1 cellular context compared by ENCODE assay signal in genomic region chr4:997375-998071, GRCh38.
TF ChIP-seq lines count a peak whose summit lies in the region.

No MANE protein-coding gene starts in this region.

TF ChIP-seq in K562, 482 proteins besides CTCF, POLR2A, EP300 and RAD21 (continues in another document):
- TF ChIP-seq SMAD3 (CRISPR knock-in tag; conservative IDR thresholded peaks at IDR 0.05) (no peak), ZNF699 (CRISPR knock-in tag; IDR thresholded peaks at IDR 0.05; ENCODE audit: insufficient replicate concordance) (no peak), PTRF (tag; IDR thresholded peaks at IDR 0.05) (no peak), SOX6 (IDR thresholded peaks at IDR 0.05) (no peak), NUFIP1 (IDR thresholded peaks at IDR 0.05; ENCODE audit: partially characterized antibody) (no peak), HSF4 (CRISPR knock-in tag; IDR thresholded peaks at IDR 0.05; ENCODE audit: borderline replicate concordance) (no peak), DMBX1 (CRISPR knock-in tag; IDR thresholded peaks at IDR 0.05; ENCODE audit: borderline replicate concordance) (no peak), SAFB (IDR thresholded peaks at IDR 0.05; ENCODE audit: borderline replicate concordance, low read depth, low read length) (0 out of 2 replicates have a peak, but pooled peaks have one; percentile 25), ZFX (CRISPR knock-in tag; IDR thresholded peaks at IDR 0.05) (peak; percentile 88), MCM7 (IDR thresholded peaks at IDR 0.05) (no peak), PTBP1 (IDR thresholded peaks at IDR 0.05; ENCODE audit: low read depth, low read length) (no peak), YY1 (IDR thresholded peaks at IDR 0.05; ENCODE audit: borderline replicate concordance in 1 of 3, control insufficient read depth in 1 of 3, extremely low read depth in 1 of 3, insufficient read depth in 3 of 3, insufficient read length in 1 of 3, insufficient replicate concordance in 2 of 3, low read depth in 1 of 3, low read length in 2 of 3) (peak in 1 of 3 experiments; percentile 29), DNMT1 (IDR thresholded peaks at IDR 0.05) (no peak), ZNF589 (CRISPR knock-in tag; IDR thresholded peaks at IDR 0.05; ENCODE audit: low read depth) (no peak), TAF1 (IDR thresholded peaks at IDR 0.05; ENCODE audit: control insufficient read depth, extremely low read depth, insufficient read depth, low read length, severe bottlenecking) (peak; percentile 43), SFPQ (IDR thresholded peaks at IDR 0.05; ENCODE audit: low read depth, low read length) (no peak), ZNF232 (CRISPR knock-in tag; IDR thresholded peaks at IDR 0.05) (no peak), ASH1L (IDR thresholded peaks at IDR 0.05; ENCODE audit: borderline replicate concordance, low read depth, partially characterized antibody) (no peak), PRMT5 (CRISPR knock-in tag; IDR thresholded peaks at IDR 0.05) (no peak), THAP7 (CRISPR knock-in tag; IDR thresholded peaks at IDR 0.05) (0 out of 2 replicates have a peak, but pooled peaks have one; percentile 25), SREBF2 (CRISPR knock-in tag; IDR thresholded peaks at IDR 0.05) (no peak), HBP1 (CRISPR knock-in tag; IDR thresholded peaks at IDR 0.05) (no peak), CLOCK (CRISPR knock-in tag; IDR thresholded peaks at IDR 0.05; ENCODE audit: borderline replicate concordance) (no peak), ZNF165 (CRISPR knock-in tag; IDR thresholded peaks at IDR 0.05; ENCODE audit: borderline replicate concordance) (no peak), HEY1 (CRISPR knock-in tag; IDR thresholded peaks at IDR 0.05; ENCODE audit: borderline replicate concordance) (no peak), CHCHD3 (CRISPR knock-in tag; IDR thresholded peaks at IDR 0.05) (no peak), PHF21A (IDR thresholded peaks at IDR 0.05; ENCODE audit: borderline replicate concordance, low read depth) (no peak), TGIF2 (CRISPR knock-in tag; IDR thresholded peaks at IDR 0.05) (no peak), POU5F1 (IDR thresholded peaks at IDR 0.05; ENCODE audit: borderline replicate concordance, low read depth, low read length, partially characterized antibody) (no peak), NCOA1 (IDR thresholded peaks at IDR 0.05; ENCODE audit: low read depth) (no peak), PHF8 (IDR thresholded peaks at IDR 0.05; ENCODE audit: borderline replicate concordance, low read length) (peak; percentile 77; the same call in 1 of the 2 replicates), CBFA2T2 (conservative IDR thresholded peaks at IDR 0.05) (no peak), GATA2 (CRISPR knock-in tag; IDR thresholded peaks at IDR 0.05) (no peak), SAP30 (IDR thresholded peaks at IDR 0.05; ENCODE audit: borderline replicate concordance, insufficient read depth, low read depth, low read length, poor library complexity, severe bottlenecking) (no peak)
- TF ChIP-seq, protein P1, sequence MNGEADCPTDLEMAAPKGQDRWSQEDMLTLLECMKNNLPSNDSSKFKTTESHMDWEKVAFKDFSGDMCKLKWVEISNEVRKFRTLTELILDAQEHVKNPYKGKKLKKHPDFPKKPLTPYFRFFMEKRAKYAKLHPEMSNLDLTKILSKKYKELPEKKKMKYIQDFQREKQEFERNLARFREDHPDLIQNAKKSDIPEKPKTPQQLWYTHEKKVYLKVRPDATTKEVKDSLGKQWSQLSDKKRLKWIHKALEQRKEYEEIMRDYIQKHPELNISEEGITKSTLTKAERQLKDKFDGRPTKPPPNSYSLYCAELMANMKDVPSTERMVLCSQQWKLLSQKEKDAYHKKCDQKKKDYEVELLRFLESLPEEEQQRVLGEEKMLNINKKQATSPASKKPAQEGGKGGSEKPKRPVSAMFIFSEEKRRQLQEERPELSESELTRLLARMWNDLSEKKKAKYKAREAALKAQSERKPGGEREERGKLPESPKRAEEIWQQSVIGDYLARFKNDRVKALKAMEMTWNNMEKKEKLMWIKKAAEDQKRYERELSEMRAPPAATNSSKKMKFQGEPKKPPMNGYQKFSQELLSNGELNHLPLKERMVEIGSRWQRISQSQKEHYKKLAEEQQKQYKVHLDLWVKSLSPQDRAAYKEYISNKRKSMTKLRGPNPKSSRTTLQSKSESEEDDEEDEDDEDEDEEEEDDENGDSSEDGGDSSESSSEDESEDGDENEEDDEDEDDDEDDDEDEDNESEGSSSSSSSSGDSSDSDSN (IDR thresholded peaks at IDR 0.05; ENCODE audit: borderline replicate concordance in 1 of 2, low read depth in 2 of 2, low read length in 2 of 2), result 0 out of 4 replicates have a peak, but pooled peaks of 1 of the 2 experiments have one; percentile 62
- TF ChIP-seq, protein P2, sequence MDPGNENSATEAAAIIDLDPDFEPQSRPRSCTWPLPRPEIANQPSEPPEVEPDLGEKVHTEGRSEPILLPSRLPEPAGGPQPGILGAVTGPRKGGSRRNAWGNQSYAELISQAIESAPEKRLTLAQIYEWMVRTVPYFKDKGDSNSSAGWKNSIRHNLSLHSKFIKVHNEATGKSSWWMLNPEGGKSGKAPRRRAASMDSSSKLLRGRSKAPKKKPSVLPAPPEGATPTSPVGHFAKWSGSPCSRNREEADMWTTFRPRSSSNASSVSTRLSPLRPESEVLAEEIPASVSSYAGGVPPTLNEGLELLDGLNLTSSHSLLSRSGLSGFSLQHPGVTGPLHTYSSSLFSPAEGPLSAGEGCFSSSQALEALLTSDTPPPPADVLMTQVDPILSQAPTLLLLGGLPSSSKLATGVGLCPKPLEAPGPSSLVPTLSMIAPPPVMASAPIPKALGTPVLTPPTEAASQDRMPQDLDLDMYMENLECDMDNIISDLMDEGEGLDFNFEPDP (CRISPR knock-in tag; IDR thresholded peaks at IDR 0.05), result peak; percentile 49; the same call in 1 of the 2 replicates
- TF ChIP-seq, protein P3, sequence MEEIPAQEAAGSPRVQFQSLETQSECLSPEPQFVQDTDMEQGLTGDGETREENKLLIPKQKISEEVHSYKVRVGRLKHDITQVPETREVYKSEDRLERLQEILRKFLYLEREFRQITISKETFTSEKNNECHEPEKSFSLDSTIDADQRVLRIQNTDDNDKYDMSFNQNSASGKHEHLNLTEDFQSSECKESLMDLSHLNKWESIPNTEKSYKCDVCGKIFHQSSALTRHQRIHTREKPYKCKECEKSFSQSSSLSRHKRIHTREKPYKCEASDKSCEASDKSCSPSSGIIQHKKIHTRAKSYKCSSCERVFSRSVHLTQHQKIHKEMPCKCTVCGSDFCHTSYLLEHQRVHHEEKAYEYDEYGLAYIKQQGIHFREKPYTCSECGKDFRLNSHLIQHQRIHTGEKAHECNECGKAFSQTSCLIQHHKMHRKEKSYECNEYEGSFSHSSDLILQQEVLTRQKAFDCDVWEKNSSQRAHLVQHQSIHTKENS (CRISPR knock-in tag; IDR thresholded peaks at IDR 0.05), result no peak
- TF ChIP-seq, protein P4, sequence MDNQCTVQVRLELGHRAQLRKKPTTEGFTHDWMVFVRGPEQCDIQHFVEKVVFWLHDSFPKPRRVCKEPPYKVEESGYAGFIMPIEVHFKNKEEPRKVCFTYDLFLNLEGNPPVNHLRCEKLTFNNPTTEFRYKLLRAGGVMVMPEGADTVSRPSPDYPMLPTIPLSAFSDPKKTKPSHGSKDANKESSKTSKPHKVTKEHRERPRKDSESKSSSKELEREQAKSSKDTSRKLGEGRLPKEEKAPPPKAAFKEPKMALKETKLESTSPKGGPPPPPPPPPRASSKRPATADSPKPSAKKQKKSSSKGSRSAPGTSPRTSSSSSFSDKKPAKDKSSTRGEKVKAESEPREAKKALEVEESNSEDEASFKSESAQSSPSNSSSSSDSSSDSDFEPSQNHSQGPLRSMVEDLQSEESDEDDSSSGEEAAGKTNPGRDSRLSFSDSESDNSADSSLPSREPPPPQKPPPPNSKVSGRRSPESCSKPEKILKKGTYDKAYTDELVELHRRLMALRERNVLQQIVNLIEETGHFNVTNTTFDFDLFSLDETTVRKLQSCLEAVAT (IDR thresholded peaks at IDR 0.05), result no peak
- TF ChIP-seq, protein P5, sequence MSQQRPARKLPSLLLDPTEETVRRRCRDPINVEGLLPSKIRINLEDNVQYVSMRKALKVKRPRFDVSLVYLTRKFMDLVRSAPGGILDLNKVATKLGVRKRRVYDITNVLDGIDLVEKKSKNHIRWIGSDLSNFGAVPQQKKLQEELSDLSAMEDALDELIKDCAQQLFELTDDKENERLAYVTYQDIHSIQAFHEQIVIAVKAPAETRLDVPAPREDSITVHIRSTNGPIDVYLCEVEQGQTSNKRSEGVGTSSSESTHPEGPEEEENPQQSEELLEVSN (IDR thresholded peaks at IDR 0.05; ENCODE audit: borderline replicate concordance in 1 of 2, extremely low read depth in 1 of 2, insufficient read depth in 1 of 2, insufficient read length in 1 of 2, low read depth in 1 of 2, low read length in 1 of 2, poor library complexity in 1 of 2, severe bottlenecking in 1 of 2), result peak in 1 of 2 experiments; percentile 92
- TF ChIP-seq, protein P6, sequence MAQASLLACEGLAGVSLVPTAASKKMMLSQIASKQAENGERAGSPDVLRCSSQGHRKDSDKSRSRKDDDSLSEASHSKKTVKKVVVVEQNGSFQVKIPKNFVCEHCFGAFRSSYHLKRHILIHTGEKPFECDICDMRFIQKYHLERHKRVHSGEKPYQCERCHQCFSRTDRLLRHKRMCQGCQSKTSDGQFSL (CRISPR knock-in tag; IDR thresholded peaks at IDR 0.05), result no peak; the same call in 1 of the 2 replicates
- TF ChIP-seq, protein P6 (tag; IDR thresholded peaks at IDR 0.05), result peak in 1 of 2 experiments; percentile 62; a peak in 2 of 4 replicates
- TF ChIP-seq, protein P7, sequence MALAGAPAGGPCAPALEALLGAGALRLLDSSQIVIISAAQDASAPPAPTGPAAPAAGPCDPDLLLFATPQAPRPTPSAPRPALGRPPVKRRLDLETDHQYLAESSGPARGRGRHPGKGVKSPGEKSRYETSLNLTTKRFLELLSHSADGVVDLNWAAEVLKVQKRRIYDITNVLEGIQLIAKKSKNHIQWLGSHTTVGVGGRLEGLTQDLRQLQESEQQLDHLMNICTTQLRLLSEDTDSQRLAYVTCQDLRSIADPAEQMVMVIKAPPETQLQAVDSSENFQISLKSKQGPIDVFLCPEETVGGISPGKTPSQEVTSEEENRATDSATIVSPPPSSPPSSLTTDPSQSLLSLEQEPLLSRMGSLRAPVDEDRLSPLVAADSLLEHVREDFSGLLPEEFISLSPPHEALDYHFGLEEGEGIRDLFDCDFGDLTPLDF (CRISPR knock-in tag; IDR thresholded peaks at IDR 0.05), result no peak
- TF ChIP-seq, protein P8, sequence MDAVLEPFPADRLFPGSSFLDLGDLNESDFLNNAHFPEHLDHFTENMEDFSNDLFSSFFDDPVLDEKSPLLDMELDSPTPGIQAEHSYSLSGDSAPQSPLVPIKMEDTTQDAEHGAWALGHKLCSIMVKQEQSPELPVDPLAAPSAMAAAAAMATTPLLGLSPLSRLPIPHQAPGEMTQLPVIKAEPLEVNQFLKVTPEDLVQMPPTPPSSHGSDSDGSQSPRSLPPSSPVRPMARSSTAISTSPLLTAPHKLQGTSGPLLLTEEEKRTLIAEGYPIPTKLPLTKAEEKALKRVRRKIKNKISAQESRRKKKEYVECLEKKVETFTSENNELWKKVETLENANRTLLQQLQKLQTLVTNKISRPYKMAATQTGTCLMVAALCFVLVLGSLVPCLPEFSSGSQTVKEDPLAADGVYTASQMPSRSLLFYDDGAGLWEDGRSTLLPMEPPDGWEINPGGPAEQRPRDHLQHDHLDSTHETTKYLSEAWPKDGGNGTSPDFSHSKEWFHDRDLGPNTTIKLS (IDR thresholded peaks at IDR 0.05; ENCODE audit: borderline replicate concordance, low read depth), result 0 out of 2 replicates have a peak, but pooled peaks have one; percentile 19
